ENCODE assay signal across 13 cellular contexts in genomic region chr5:179270581-179271300, GRCh38.
DNase-seq lines count a peak whose midpoint lies in the region; ATAC-seq and TF ChIP-seq lines count a peak whose summit lies in the region.
"Had no signal": no experiment of that assay in that cellular context is flagged by ENCODE, and none has a peak within 500 bp of the region (broad histone marks: within the 10 kb centered on the region; RNA-seq: fewer than 3 reads in every experiment).

No MANE protein-coding gene starts in this region.

- no peaks in the 10 kb centered on the region for H3K36me3 Mint-ChIP-seq in neural crest cell (ENCODE audit: low read depth)
- no peaks in the 10 kb centered on the region for H3K36me3 Mint-ChIP-seq in stimulated activated effector memory CD8-positive, alpha-beta T cell treated with anti-CD3 and anti-CD28 coated beads, Interleukin-12 subunit alpha, Interleukin-12 subunit beta, amount 100 ng/mL, for 72 hours

- H3K4me1 Mint-ChIP-seq in neural crest cell: peaks cover 27% of the 10 kb centered on the region
- H3K4me1 Mint-ChIP-seq in stimulated activated effector memory CD8-positive, alpha-beta T cell treated with anti-CD3 and anti-CD28 coated beads, Interleukin-12 subunit alpha, Interleukin-12 subunit beta, amount 100 ng/mL, for 72 hours: no peaks in the 10 kb centered on the region
- H3K4me1 Mint-ChIP-seq: IgD-negative memory B cell had no signal

- H3K36me3 ChIP-seq in urinary bladder (ENCODE audit: insufficient read depth): no peaks in the 10 kb centered on the region

- no peaks in the 10 kb centered on the region for H3K9me3 Mint-ChIP-seq in neural crest cell
- H3K9me3 Mint-ChIP-seq in stimulated activated effector memory CD8-positive, alpha-beta T cell treated with anti-CD3 and anti-CD28 coated beads, Interleukin-12 subunit alpha, Interleukin-12 subunit beta, amount 100 ng/mL, for 72 hours: no peaks in the 10 kb centered on the region
- H3K9me3 Mint-ChIP-seq: IgD-negative memory B cell; T-helper 2 cell treated with Interferon-gamma antibody and Interleukin-4, amounts not matched to agents 5 μg/mL and 100 μg/mL, for 36 hours had no signal

- no peaks in the 10 kb centered on the region for H3K4me1 ChIP-seq in urinary bladder (ENCODE audit: insufficient read depth)

- TF ChIP-seq CTCF in neural crest cell (conservative IDR thresholded peaks at IDR 0.05): no peak

- H3K27ac Mint-ChIP-seq in neural crest cell (ENCODE audit: unreplicated experiment): peak overlapping the region; percentile 19
- H3K27ac Mint-ChIP-seq in stimulated activated effector memory CD8-positive, alpha-beta T cell treated with anti-CD3 and anti-CD28 coated beads, Interleukin-12 subunit alpha, Interleukin-12 subunit beta, amount 100 ng/mL, for 72 hours: no peak overlapping the region
- H3K27ac Mint-ChIP-seq: IgD-negative memory B cell; T-helper 2 cell treated with Interferon-gamma antibody and Interleukin-4, amounts not matched to agents 5 μg/mL and 100 μg/mL, for 36 hours had no signal

- H3K4me3 ChIP-seq in urinary bladder (ENCODE audit: low read depth, low read length): no peak overlapping the region
- H3K4me3 ChIP-seq: psoas muscle had no signal

- H3K27me3 Mint-ChIP-seq in neural crest cell (ENCODE audit: low read depth): no peaks in the 10 kb centered on the region

- peak; percentile 42 for DNase-seq in activated effector memory CD4-positive, alpha-beta T cell treated with anti-CD3 and anti-CD28 coated beads, Interleukin-2, amount 50 U/mL, for 16 hours
- DNase-seq in activated effector memory CD4-positive, alpha-beta T cell treated with Interleukin-2 at 50 U/mL for 16 hours: no peak
- DNase-seq in fibroblast of the conjunctiva (ENCODE audit: low read depth) (peak; percentile 76), neural crest cell (ENCODE audit: low read depth, low spot score) (no peak), superior temporal gyrus (ENCODE audit: extremely low spot score) (no peak), T-helper 2 cell (no peak)
- no peak for DNase-seq in stimulated activated effector memory CD8-positive, alpha-beta T cell treated with anti-CD3 and anti-CD28 coated beads, Interleukin-12 subunit alpha, Interleukin-12 subunit beta, amount 100 ng/mL, for 72 hours (ENCODE audit: low spot score in 2 of 2)
- DNase-seq: kidney glomerular epithelial cell, NCI-H187 treated with DMSO at 0.1 percent for 48 hours had no signal

- H3K4me3 Mint-ChIP-seq in neural crest cell: no peak overlapping the region
- H3K4me3 Mint-ChIP-seq in stimulated activated effector memory CD8-positive, alpha-beta T cell treated with anti-CD3 and anti-CD28 coated beads, Interleukin-12 subunit alpha, Interleukin-12 subunit beta, amount 100 ng/mL, for 72 hours: no peak overlapping the region
- H3K4me3 Mint-ChIP-seq: IgD-negative memory B cell; T-helper 2 cell treated with Interferon-gamma antibody and Interleukin-4, amounts not matched to agents 5 μg/mL and 100 μg/mL, for 36 hours had no signal

- H3K27ac ChIP-seq in urinary bladder (ENCODE audit: low read depth): peak overlapping the region; percentile 14
- H3K27ac ChIP-seq: psoas muscle had no signal

- ATAC-seq in stimulated activated effector memory CD8-positive, alpha-beta T cell treated with anti-CD3 and anti-CD28 coated beads, Interleukin-12 subunit alpha, Interleukin-12 subunit beta, amount 100 ng/mL, for 72 hours: no peak
- ATAC-seq: psoas muscle had no signal

- WGBS in urinary bladder: 37% methylated on average over 12 of the region's 12 CpGs

Comparison
In these comparisons a context has a peak if more than half of its experiments do, and no peak if none do; other contexts are left out.
1. DNase-seq: peak in activated effector memory CD4-positive, alpha-beta T cell treated with anti-CD3 and anti-CD28 coated beads, Interleukin-2, amount 50 U/mL, for 16 hours (single experiment) and fibroblast of the conjunctiva (single experiment); none in activated effector memory CD4-positive, alpha-beta T cell treated with Interleukin-2 at 50 U/mL for 16 hours (single experiment), neural crest cell (single experiment), stimulated activated effector memory CD8-positive, alpha-beta T cell treated with anti-CD3 and anti-CD28 coated beads, Interleukin-12 subunit alpha, Interleukin-12 subunit beta, amount 100 ng/mL, for 72 hours (0 of 2), superior temporal gyrus (single experiment) and T-helper 2 cell (0 of 5).